Comparison of ENCODE assay signal across 3 cellular contexts in the genomic region with DNA sequence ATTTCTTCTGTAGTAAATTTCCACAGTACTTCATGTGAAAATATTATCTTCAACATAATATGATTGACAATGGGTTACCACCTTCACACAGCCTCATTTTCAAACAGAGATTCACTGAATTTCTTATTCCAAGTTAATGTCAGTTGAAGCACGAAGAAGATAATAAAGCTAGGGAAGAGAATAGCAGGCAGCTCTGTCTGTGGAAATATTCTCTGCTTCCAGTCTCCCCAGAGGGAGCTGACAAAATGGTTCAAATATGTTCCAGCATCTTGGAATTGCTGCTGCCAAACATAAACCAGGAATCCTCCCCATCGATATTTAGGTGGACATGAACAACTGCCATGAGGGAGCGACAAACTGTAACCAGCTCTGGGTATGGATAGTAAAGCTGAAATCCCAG.
TF ChIP-seq lines count a peak whose summit lies in the region.

No MANE protein-coding gene starts in this region.

TF ChIP-seq in SK-N-SH, 30 proteins besides CTCF, POLR2A, EP300 and RAD21:
- TF ChIP-seq FOSL2 (IDR thresholded peaks at IDR 0.05; ENCODE audit: borderline replicate concordance, low read depth) (no peak), EZH2phosphoT487 (IDR thresholded peaks at IDR 0.05; ENCODE audit: borderline replicate concordance, low read depth) (no peak), TEAD4 (IDR thresholded peaks at IDR 0.05; ENCODE audit: borderline replicate concordance, insufficient read depth) (no peak), ELF1 (IDR thresholded peaks at IDR 0.05) (no peak), FOXM1 (IDR thresholded peaks at IDR 0.05; ENCODE audit: low read depth) (no peak), NRF1 (IDR thresholded peaks at IDR 0.05; ENCODE audit: low read depth, low read length) (no peak), RCOR1 (IDR thresholded peaks at IDR 0.05; ENCODE audit: low read length) (no peak), MXI1 (IDR thresholded peaks at IDR 0.05; ENCODE audit: low read depth, low read length) (no peak)

TF ChIP-seq in SK-N-SH treated with all-trans-retinoic acid at 6 μM for 48 hours, 23 proteins besides CTCF, POLR2A, EP300 and RAD21:
- TF ChIP-seq PPARA (CRISPR knock-in tag; IDR thresholded peaks at IDR 0.05; ENCODE audit: borderline replicate concordance): no peak
- TF ChIP-seq ZNF565 (CRISPR knock-in tag; conservative IDR thresholded peaks at IDR 0.05; ENCODE audit: low read depth): no peak
- no peak for TF ChIP-seq RARB (CRISPR knock-in tag; IDR thresholded peaks at IDR 0.05)
- no peak for TF ChIP-seq ZNF70 (CRISPR knock-in tag; IDR thresholded peaks at IDR 0.05)
- no peak for TF ChIP-seq ZFP30 (CRISPR knock-in tag; IDR thresholded peaks at IDR 0.05)
- no peak for TF ChIP-seq TOX (CRISPR knock-in tag; IDR thresholded peaks at IDR 0.05; ENCODE audit: borderline replicate concordance)
- no peak for TF ChIP-seq ZC3H10 (CRISPR knock-in tag; IDR thresholded peaks at IDR 0.05)
- no peak for TF ChIP-seq TCF4 (CRISPR knock-in tag; IDR thresholded peaks at IDR 0.05; ENCODE audit: borderline replicate concordance)

TF ChIP-seq in H1, 55 proteins besides CTCF, POLR2A, EP300 and RAD21:
- TF ChIP-seq KDM5A (IDR thresholded peaks at IDR 0.05; ENCODE audit: low read length): no peak
- TF ChIP-seq TEAD4 (IDR thresholded peaks at IDR 0.05; ENCODE audit: low read depth, low read length): no peak
- no peak for TF ChIP-seq MAX (IDR thresholded peaks at IDR 0.05)
- no peak for TF ChIP-seq TCF12 (IDR thresholded peaks at IDR 0.05; ENCODE audit: low read depth, low read length)
- TF ChIP-seq YY1 (IDR thresholded peaks at IDR 0.05; ENCODE audit: low read depth, low read length): no peak
- TF ChIP-seq ZNF274 (IDR thresholded peaks at IDR 0.05; ENCODE audit: borderline replicate concordance, extremely low read depth, low read length): no peak
